Comparison of ENCODE assay signal across 26 cellular contexts in genomic region chr18:62447652-62448051, GRCh38.
"Had no signal": no experiment of that assay in that cellular context is flagged by ENCODE, and none has a peak within 500 bp of the region (broad histone marks: within the 10 kb centered on the region; RNA-seq: fewer than 3 reads in every experiment).

No MANE protein-coding gene starts in this region.

- DNase-seq: hippocampal formation; kidney; left ventricle myocardium inferior; midbrain; mucosa of descending colon; naive thymus-derived CD4-positive, alpha-beta T cell; pancreas; posterior cingulate gyrus; retina; right cardiac atrium; stimulated activated CD4-positive, alpha-beta T cell treated with anti-CD3 and anti-CD28 coated beads, Interleukin-12 subunit alpha, Interleukin-12 subunit beta, amount 100 ng/mL, for 4 hours; stimulated activated CD4-positive, alpha-beta T cell treated with anti-CD3 and anti-CD28 coated beads, Interleukin-15, amount 100 ng/mL, for 24 hours; stimulated activated CD4-positive, alpha-beta T cell treated with anti-CD3 and anti-CD28 coated beads, Interleukin-4, amount 100 ng/mL, for 24 hours; stimulated activated naive CD4-positive, alpha-beta T cell treated with Interleukin-2 at 50 U/mL for 16 hours; stimulated activated naive CD8-positive, alpha-beta T cell treated with anti-CD3 and anti-CD28 coated beads, Interleukin-15, amount 100 ng/mL, for 72 hours; substantia nigra; uterus had no signal

- FAIRE-seq: kidney, pancreas had no signal

- ATAC-seq: mucosa of descending colon; naive thymus-derived CD4-positive, alpha-beta T cell; pancreas; right cardiac atrium; sciatic nerve; stimulated activated effector memory CD8-positive, alpha-beta T cell treated with anti-CD3 and anti-CD28 coated beads, Interleukin-12 subunit alpha, Interleukin-12 subunit beta, amount 100 ng/mL, for 72 hours; stimulated activated naive CD8-positive, alpha-beta T cell treated with anti-CD3 and anti-CD28 coated beads, Interleukin-15, amount 100 ng/mL, for 72 hours had no signal

- H3K4me1 ChIP-seq: prostate gland, uterus had no signal

- H3K27ac ChIP-seq: left ventricle myocardium inferior, pancreas, prostate gland, skin epidermis, tibial nerve, uterus had no signal

- H3K9me3 Mint-ChIP-seq: memory B cell; natural killer cell treated with Interleukin-12 subunit alpha and Interleukin-12 subunit beta and Interleukin-15 and Interleukin-18, amount 100 ng/mL, for 72 hours; stimulated activated effector memory CD8-positive, alpha-beta T cell treated with anti-CD3 and anti-CD28 coated beads, Interleukin-12 subunit alpha, Interleukin-12 subunit beta, amount 100 ng/mL, for 72 hours; stimulated activated naive CD8-positive, alpha-beta T cell treated with anti-CD3 and anti-CD28 coated beads, Interleukin-15, amount 100 ng/mL, for 72 hours; type B pancreatic cell had no signal

- H3K36me3 ChIP-seq: left ventricle myocardium inferior, pancreas, prostate gland, tibial nerve, uterus had no signal

- H3K36me3 Mint-ChIP-seq: memory B cell; natural killer cell treated with Interleukin-12 subunit alpha and Interleukin-12 subunit beta and Interleukin-15 and Interleukin-18, amount 100 ng/mL, for 72 hours; stimulated activated effector memory CD8-positive, alpha-beta T cell treated with anti-CD3 and anti-CD28 coated beads, Interleukin-12 subunit alpha, Interleukin-12 subunit beta, amount 100 ng/mL, for 72 hours; type B pancreatic cell had no signal

- H3K4me1 Mint-ChIP-seq: memory B cell had no signal

- H3K4me3 Mint-ChIP-seq: memory B cell; naive thymus-derived CD4-positive, alpha-beta T cell; natural killer cell treated with Interleukin-12 subunit alpha and Interleukin-12 subunit beta and Interleukin-15 and Interleukin-18, amount 100 ng/mL, for 72 hours; stimulated activated effector memory CD8-positive, alpha-beta T cell treated with anti-CD3 and anti-CD28 coated beads, Interleukin-12 subunit alpha, Interleukin-12 subunit beta, amount 100 ng/mL, for 72 hours; stimulated activated naive CD8-positive, alpha-beta T cell treated with anti-CD3 and anti-CD28 coated beads, Interleukin-15, amount 100 ng/mL, for 72 hours; type B pancreatic cell had no signal

- H3K4me3 ChIP-seq: left ventricle myocardium inferior, lung, mucosa of descending colon, pancreas, prostate gland, skin epidermis, tibial nerve, uterus had no signal

- H3K27ac Mint-ChIP-seq: memory B cell; naive thymus-derived CD4-positive, alpha-beta T cell; stimulated activated effector memory CD8-positive, alpha-beta T cell treated with anti-CD3 and anti-CD28 coated beads, Interleukin-12 subunit alpha, Interleukin-12 subunit beta, amount 100 ng/mL, for 72 hours; stimulated activated naive CD8-positive, alpha-beta T cell treated with anti-CD3 and anti-CD28 coated beads, Interleukin-15, amount 100 ng/mL, for 72 hours; type B pancreatic cell had no signal

- H3K9me3 ChIP-seq: pancreas, prostate gland, tibial nerve, uterus had no signal

- H3K27me3 ChIP-seq: pancreas, tibial nerve, uterus had no signal
